Comparison of ENCODE assay signal across 8 cellular contexts in the genomic region with DNA sequence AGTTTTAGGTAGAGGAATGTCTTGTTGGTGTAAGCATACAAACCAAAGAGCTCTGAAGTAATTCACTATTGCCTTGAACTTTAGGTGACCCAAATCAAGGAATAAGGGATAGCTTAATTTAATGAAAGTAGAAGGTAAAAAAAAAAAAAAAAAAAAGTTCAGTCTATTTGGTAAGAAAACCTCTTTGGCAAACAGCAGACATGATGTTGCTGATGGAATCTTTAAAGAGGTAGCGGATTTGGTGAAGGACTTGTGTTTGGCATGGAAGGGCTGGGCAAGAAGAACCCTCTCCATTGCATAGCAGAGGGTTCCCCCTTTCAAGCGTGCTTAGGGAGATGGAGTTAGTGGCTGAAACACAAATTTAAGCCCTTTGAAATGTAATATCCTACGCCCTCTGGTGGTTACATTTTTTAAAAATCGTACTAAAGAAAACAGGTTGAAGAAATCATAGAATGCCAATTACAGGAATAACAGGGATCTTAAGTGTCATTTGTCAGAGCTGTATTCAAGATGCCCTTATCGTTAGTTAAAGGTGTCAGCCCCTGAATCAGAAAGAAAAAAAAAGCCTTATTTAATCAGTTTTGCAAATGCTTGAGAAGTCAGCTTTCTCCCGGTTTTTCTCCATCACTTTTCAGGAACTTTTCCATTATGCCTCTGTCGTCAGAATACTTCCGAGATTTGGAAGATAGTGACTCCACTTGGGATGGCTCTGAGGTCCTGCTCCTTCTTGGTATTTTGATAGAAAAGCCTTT.
A peak's percentile ranks its signal among the peaks of the same experiment; 100 is the strongest.
DNase-seq lines count a peak whose midpoint lies in the region; ATAC-seq, FAIRE-seq and TF ChIP-seq lines count a peak whose summit lies in the region.

No MANE protein-coding gene starts in this region.

- DNase-seq in CD1c-positive myeloid dendritic cell (ENCODE audit: extremely low spot score) (peak; percentile 66), NCI-H82 (lab: John Stamatoyannopoulos, UW) (peak; percentile 85), bronchial epithelial cell (ENCODE audit: low read depth) (peak; percentile 49), upper lobe of right lung (no peak)
- no peak for DNase-seq in stimulated activated CD4-positive, alpha-beta T cell treated with anti-CD3 and anti-CD28 coated beads, Interleukin-4, amount 100 ng/mL, for 1 hour
- DNase-seq in stimulated activated CD4-positive, alpha-beta T cell treated with anti-CD3 and anti-CD28 coated beads, Interleukin-15, amount 100 ng/mL, for 24 hours, result no peak

- no peaks in the 10 kb centered on the region for H3K9me3 ChIP-seq in upper lobe of right lung

- H3K36me3 ChIP-seq in bronchial epithelial cell (ENCODE audit: control insufficient read depth, insufficient read depth, low read length), result no peaks in the 10 kb centered on the region
- H3K36me3 ChIP-seq in upper lobe of right lung, result no peaks in the 10 kb centered on the region

- TF ChIP-seq CTCF in bronchial epithelial cell (IDR thresholded peaks at IDR 0.05; ENCODE audit: insufficient read depth, low read length, severe bottlenecking) (peak; percentile 25), upper lobe of right lung (IDR thresholded peaks at IDR 0.05) (peak; percentile 46)

- no peaks in the 10 kb centered on the region for H3K4me1 ChIP-seq in upper lobe of right lung

- H3K4me3 ChIP-seq in bronchial epithelial cell (ENCODE audit: low read depth, low read length), result no peak overlapping the region
- no peak overlapping the region for H3K4me3 ChIP-seq in upper lobe of right lung

- ATAC-seq in HG02798 (IDR thresholded peaks at IDR 0.05; ENCODE audit: poor library complexity, unreplicated experiment), result peak; percentile 42
- peak; percentile 87 for ATAC-seq in upper lobe of right lung

- no peak for FAIRE-seq in bronchial epithelial cell (lab: Jason Lieb, UNC)

- intact Hi-C loops in upper lobe of right lung (cut with DNase I), result no loop called here

- peak overlapping the region; percentile 59 for H3K27ac ChIP-seq in layer of hippocampus (ENCODE audit: low read depth, low read length)
- H3K27ac ChIP-seq in upper lobe of right lung, result no peak overlapping the region

- H3K27me3 ChIP-seq in bronchial epithelial cell (ENCODE audit: control insufficient read depth, insufficient read depth, low read length), result no peaks in the 10 kb centered on the region
- no peaks in the 10 kb centered on the region for H3K27me3 ChIP-seq in layer of hippocampus (ENCODE audit: control insufficient read depth, insufficient read depth, low read length)
- H3K27me3 ChIP-seq in upper lobe of right lung, result no peaks in the 10 kb centered on the region

Comparison
In these comparisons a context has a peak if more than half of its experiments do, and no peak if none do; other contexts are left out.
1. DNase-seq: peak in CD1c-positive myeloid dendritic cell (single experiment), NCI-H82 (single experiment) and bronchial epithelial cell (single experiment); none in upper lobe of right lung (single experiment), stimulated activated CD4-positive, alpha-beta T cell treated with anti-CD3 and anti-CD28 coated beads, Interleukin-4, amount 100 ng/mL, for 1 hour (single experiment) and stimulated activated CD4-positive, alpha-beta T cell treated with anti-CD3 and anti-CD28 coated beads, Interleukin-15, amount 100 ng/mL, for 24 hours (single experiment).